ENCODE assay signal across 23 cellular contexts in genomic region chr20:55160022-55160421, GRCh38.
A peak's percentile ranks its signal among the peaks of the same experiment; 100 is the strongest.
DNase-seq lines count a peak whose midpoint lies in the region; ATAC-seq, FAIRE-seq and TF ChIP-seq lines count a peak whose summit lies in the region.
"Had no signal": no experiment of that assay in that cellular context is flagged by ENCODE, and none has a peak within 500 bp of the region (broad histone marks: within the 10 kb centered on the region; RNA-seq: fewer than 3 reads in every experiment).

No MANE protein-coding gene starts in this region.

- peak; percentile 92 for ATAC-seq in left colon
- ATAC-seq in left cardiac atrium: no peak
- ATAC-seq in sciatic nerve: no peak

- peak overlapping the region; percentile 61 for H3K9ac ChIP-seq in astrocyte (ENCODE audit: low read length)

- H2AFZ ChIP-seq in astrocyte (ENCODE audit: low read depth, low read length): no peak overlapping the region

- peak overlapping the region; percentile 65 for H3K4me2 ChIP-seq in astrocyte (ENCODE audit: low read length)

- H3K36me3 Mint-ChIP-seq in astrocyte (ENCODE audit: low read depth, unreplicated experiment): no peaks in the 10 kb centered on the region
- H3K36me3 Mint-ChIP-seq: activated naive CD8-positive, alpha-beta T cell treated with anti-CD3 and anti-CD28 coated beads, Interleukin-2, amount 10 ng/mL, durations not matched to agents 7 days and 5 days; immature natural killer cell; naive B cell had no signal

- no peaks in the 10 kb centered on the region for H3K27me3 Mint-ChIP-seq in astrocyte (ENCODE audit: low read depth, unreplicated experiment)
- H3K27me3 Mint-ChIP-seq: activated naive CD8-positive, alpha-beta T cell treated with anti-CD3 and anti-CD28 coated beads, Interleukin-2, amount 10 ng/mL, durations not matched to agents 7 days and 5 days; naive B cell had no signal

- H3K27ac ChIP-seq in astrocyte (ENCODE audit: low read depth, low read length): peak overlapping the region; percentile 84
- H3K27ac ChIP-seq: brain microvascular endothelial cell, colonic mucosa, skin epidermis, tibial nerve had no signal

- no peak overlapping the region for H3K27ac Mint-ChIP-seq in astrocyte (ENCODE audit: unreplicated experiment)
- H3K27ac Mint-ChIP-seq: activated naive CD8-positive, alpha-beta T cell treated with anti-CD3 and anti-CD28 coated beads, Interleukin-2, amount 10 ng/mL, durations not matched to agents 7 days and 5 days; activated T-helper 2 cell treated with anti-CD3 and anti-CD28 coated beads, Interferon-gamma antibody, Interleukin-2, Interleukin-4, amounts not matched to agents 10 μg/mL and 5 μg/mL and 100 μg/mL, durations not matched to agents 14 hours and 24 hours and 36 hours; immature natural killer cell; naive B cell had no signal

- H3K4me3 ChIP-seq in astrocyte (ENCODE audit: insufficient read depth, low read depth, low read length): no peak overlapping the region
- H3K4me3 ChIP-seq: colonic mucosa, skin epidermis, tibial nerve had no signal

- peaks cover 2% of the 10 kb centered on the region for H3K9me3 Mint-ChIP-seq in astrocyte (ENCODE audit: unreplicated experiment)

- DNase-seq in M059J (ENCODE audit: low read depth) (peak; percentile 91), astrocyte (ENCODE audit: low read depth) (peak; percentile 66), left colon (peak in 1 of 2 donors; percentile 6), urothelium cell line (ENCODE audit: low spot score) (peak; percentile 83), left cardiac atrium (no peak), GM20000 (ENCODE audit: low spot score) (no peak), sciatic nerve (ENCODE audit: low spot score) (no peak)
- DNase-seq: activated CD4-positive, alpha-beta T cell treated with anti-CD3 and anti-CD28 coated beads for 4 hours; activated naive CD8-positive, alpha-beta T cell treated with anti-CD3 and anti-CD28 coated beads, Interleukin-2, amount 10 ng/mL, durations not matched to agents 7 days and 5 days; brain microvascular endothelial cell; colonic mucosa; H7; immature natural killer cell; KBM-7; naive B cell; NCI-H1092 treated with DMSO at 0.1 percent for 48 hours; NCI-H2081 treated with DMSO at 0.1 percent for 48 hours; NCI-H510A; SHP77 treated with DMSO at 0.1 percent for 48 hours; stimulated activated naive CD4-positive, alpha-beta T cell had no signal

- H3K9me3 ChIP-seq in astrocyte (ENCODE audit: insufficient read depth, low read depth, low read length): no peaks in the 10 kb centered on the region
- H3K9me3 ChIP-seq: colonic mucosa had no signal

- H3K36me3 ChIP-seq in astrocyte (ENCODE audit: insufficient read depth, low read length): no peaks in the 10 kb centered on the region
- H3K36me3 ChIP-seq: brain microvascular endothelial cell, colonic mucosa, tibial nerve had no signal

- no peaks in the 10 kb centered on the region for H3K4me1 Mint-ChIP-seq in astrocyte (ENCODE audit: low read depth, unreplicated experiment)
- H3K4me1 Mint-ChIP-seq: activated naive CD8-positive, alpha-beta T cell treated with anti-CD3 and anti-CD28 coated beads, Interleukin-2, amount 10 ng/mL, durations not matched to agents 7 days and 5 days; immature natural killer cell; naive B cell had no signal

- no peaks in the 10 kb centered on the region for H4K20me1 ChIP-seq in astrocyte (ENCODE audit: insufficient read depth, low read length)

- no peaks in the 10 kb centered on the region for H3K27me3 ChIP-seq in astrocyte (ENCODE audit: insufficient read depth, low read length)
- H3K27me3 ChIP-seq: brain microvascular endothelial cell, colonic mucosa, tibial nerve had no signal

- H3K4me1 ChIP-seq in astrocyte (ENCODE audit: insufficient read depth, low read length): peaks cover 30% of the 10 kb centered on the region
- H3K4me1 ChIP-seq: colonic mucosa, tibial nerve had no signal

- no peak for TF ChIP-seq CTCF in astrocyte (IDR thresholded peaks at IDR 0.05; ENCODE audit: insufficient read depth, low read depth, low read length)
- TF ChIP-seq CTCF in GM20000 (IDR thresholded peaks at IDR 0.05; ENCODE audit: extremely low read depth, missing control alignments): no peak

- no peak overlapping the region for H3K4me3 Mint-ChIP-seq in astrocyte (ENCODE audit: unreplicated experiment)
- H3K4me3 Mint-ChIP-seq: activated naive CD8-positive, alpha-beta T cell treated with anti-CD3 and anti-CD28 coated beads, Interleukin-2, amount 10 ng/mL, durations not matched to agents 7 days and 5 days; immature natural killer cell; naive B cell had no signal

- intact Hi-C loops in left colon (cut with DNase I, micrococcal nuclease) (no loop called here), left cardiac atrium (cut with DNase I) (no loop called here), sciatic nerve (cut with DNase I) (no loop called here)

- FAIRE-seq in astrocyte (lab: Jason Lieb, UNC) (no peak), urothelium cell line (lab: Jason Lieb, UNC) (peak; percentile 77)

- no peaks in the 10 kb centered on the region for H3K79me2 ChIP-seq in astrocyte (ENCODE audit: insufficient read depth, low read length)

Comparison
In these comparisons a context has a peak if more than half of its experiments do, and no peak if none do; other contexts are left out.
1. DNase-seq: peak in M059J (single experiment), astrocyte (single experiment) and urothelium cell line (single experiment); none in left cardiac atrium (single experiment), GM20000 (single experiment) and sciatic nerve (single experiment).